Comparison of ENCODE assay signal across 11 cellular contexts in genomic region chr11:73521621-73522020, GRCh38.
A peak's percentile ranks its signal among the peaks of the same experiment; 100 is the strongest.
DNase-seq lines count a peak whose midpoint lies in the region; ATAC-seq and TF ChIP-seq lines count a peak whose summit lies in the region.
"Had no signal": no experiment of that assay in that cellular context is flagged by ENCODE, and none has a peak within 500 bp of the region (broad histone marks: within the 10 kb centered on the region; RNA-seq: fewer than 3 reads in every experiment).

No MANE protein-coding gene starts in this region.

- ATAC-seq in GM21529 (IDR thresholded peaks at IDR 0.05; ENCODE audit: unreplicated experiment): no peak
- ATAC-seq: naive thymus-derived CD8-positive, alpha-beta T cell had no signal

- H3K4me1 Mint-ChIP-seq in activated naive CD8-positive, alpha-beta T cell treated with anti-CD3 and anti-CD28 coated beads for 36 hours: peaks cover 21% of the 10 kb centered on the region

- H3K27ac Mint-ChIP-seq in activated naive CD8-positive, alpha-beta T cell treated with anti-CD3 and anti-CD28 coated beads for 36 hours: peak overlapping the region; percentile 35

- H2AFZ ChIP-seq in Loucy (ENCODE audit: low read length): no peak overlapping the region

- H3K9me2 ChIP-seq in Loucy (replicated peaks; ENCODE audit: low read depth, low read length): no peaks in the 10 kb centered on the region

- TF ChIP-seq CTCF in Loucy (conservative IDR thresholded peaks at IDR 0.05; ENCODE audit: low read length): no peak

- H3K27me3 ChIP-seq in Loucy (ENCODE audit: insufficient read depth, low read length, poor library complexity, severe bottlenecking): no peaks in the 10 kb centered on the region

- H3K36me3 Mint-ChIP-seq in activated naive CD8-positive, alpha-beta T cell treated with anti-CD3 and anti-CD28 coated beads for 36 hours: peaks cover 15% of the 10 kb centered on the region

- no peaks in the 10 kb centered on the region for H3F3A ChIP-seq in Loucy (ENCODE audit: low read depth)

- no peak overlapping the region for H3K4me3 Mint-ChIP-seq in activated naive CD8-positive, alpha-beta T cell treated with anti-CD3 and anti-CD28 coated beads for 36 hours

- H3K79me2 ChIP-seq in Loucy (ENCODE audit: insufficient read depth, low read length): peaks cover 63% of the 10 kb centered on the region

- peak overlapping the region; percentile 59 for H3K4me2 ChIP-seq in Loucy (ENCODE audit: low read depth, low read length, poor library complexity, severe bottlenecking)

- no peak overlapping the region for H3K4me3 ChIP-seq in Loucy (ENCODE audit: low read length, poor library complexity, severe bottlenecking)

- H3K27me3 Mint-ChIP-seq in activated naive CD8-positive, alpha-beta T cell treated with anti-CD3 and anti-CD28 coated beads for 36 hours: no peaks in the 10 kb centered on the region
- H3K27me3 Mint-ChIP-seq: naive thymus-derived CD8-positive, alpha-beta T cell had no signal

- H4K20me1 ChIP-seq in Loucy (ENCODE audit: insufficient read depth, low read length, poor library complexity, severe bottlenecking): peaks cover 5% of the 10 kb centered on the region

- H3K9ac ChIP-seq in Loucy (ENCODE audit: low read depth, low read length, poor library complexity, severe bottlenecking): peak overlapping the region; percentile 23

- peak; percentile 2 for DNase-seq in NCI-H345 (lab: John Stamatoyannopoulos, UW)
- no peak for DNase-seq in NCI-H345 treated with DMSO at 0.1 percent for 48 hours (lab: John Stamatoyannopoulos, UW; ENCODE audit: unreplicated experiment)
- peak; percentile 6 for DNase-seq in activated naive CD8-positive, alpha-beta T cell treated with anti-CD3 and anti-CD28 coated beads for 36 hours
- peak; percentile 74 for DNase-seq in pons (ENCODE audit: low spot score)
- DNase-seq in RKO (ENCODE audit: low spot score): no peak
- no peak for DNase-seq in iPS-NIHi11 (ENCODE audit: low spot score)
- DNase-seq: ACHN; naive thymus-derived CD8-positive, alpha-beta T cell; NCI-H226 had no signal

- peaks cover 5% of the 10 kb centered on the region; the same call in 1 of the 2 replicates for H3K36me3 ChIP-seq in Loucy (ENCODE audit: insufficient read depth, low read length)

- peaks cover 5% of the 10 kb centered on the region for H3K9me3 Mint-ChIP-seq in activated naive CD8-positive, alpha-beta T cell treated with anti-CD3 and anti-CD28 coated beads for 36 hours
- H3K9me3 Mint-ChIP-seq: naive thymus-derived CD8-positive, alpha-beta T cell had no signal

- H3K4me1 ChIP-seq in Loucy (ENCODE audit: insufficient read depth, low read length, poor library complexity, severe bottlenecking): peaks cover 38% of the 10 kb centered on the region

- peaks cover 9% of the 10 kb centered on the region; the same call in 1 of the 2 replicates for H3K9me3 ChIP-seq in Loucy (ENCODE audit: insufficient read depth, low read depth, low read length)

Comparison
In these comparisons a context has a peak if more than half of its experiments do, and no peak if none do; other contexts are left out.
1. DNase-seq: peak in NCI-H345 (single experiment), activated naive CD8-positive, alpha-beta T cell treated with anti-CD3 and anti-CD28 coated beads for 36 hours (single experiment) and pons (single experiment); none in NCI-H345 treated with DMSO at 0.1 percent for 48 hours (single experiment), RKO (single experiment) and iPS-NIHi11 (single experiment).